Comparison of ENCODE assay signal across 16 cellular contexts in the genomic region with DNA sequence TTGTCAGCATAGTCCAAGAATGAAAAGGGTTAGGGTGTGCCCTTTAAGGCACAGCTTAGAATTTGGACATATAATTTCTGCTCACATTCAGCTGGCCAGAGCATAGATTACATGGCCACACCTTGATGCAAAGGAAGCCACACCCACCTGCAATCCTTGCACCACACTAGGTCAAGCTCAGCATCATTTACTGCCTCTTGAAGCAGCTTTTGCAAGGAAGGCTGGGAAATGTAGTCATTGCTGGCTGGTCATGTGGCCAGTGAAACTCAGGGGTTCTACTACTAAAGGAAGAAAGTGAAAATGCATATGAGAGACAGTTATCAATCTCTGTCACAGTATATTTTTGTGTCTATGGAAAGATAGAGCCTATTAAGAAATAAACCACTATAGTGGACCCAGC.
"Had no signal": no experiment of that assay in that cellular context is flagged by ENCODE, and none has a peak within 500 bp of the region (broad histone marks: within the 10 kb centered on the region; RNA-seq: fewer than 3 reads in every experiment).

No MANE protein-coding gene starts in this region.

- ATAC-seq: esophagus mucosa had no signal

- H3K9me3 Mint-ChIP-seq: activated naive CD4-positive, alpha-beta T cell treated with anti-CD3 and anti-CD28 coated beads for 36 hours; activated T-helper 2 cell treated with anti-CD3 and anti-CD28 coated beads, Interferon-gamma antibody, Interleukin-2, Interleukin-4, amounts not matched to agents 10 μg/mL and 5 μg/mL and 100 μg/mL, durations not matched to agents 14 hours and 24 hours and 36 hours had no signal

- H3K27ac Mint-ChIP-seq: activated naive CD4-positive, alpha-beta T cell treated with anti-CD3 and anti-CD28 coated beads for 36 hours; activated T-helper 2 cell treated with anti-CD3 and anti-CD28 coated beads, Interferon-gamma antibody, Interleukin-2, Interleukin-4, amounts not matched to agents 10 μg/mL and 5 μg/mL and 100 μg/mL, durations not matched to agents 14 hours and 24 hours and 36 hours; nephron progenitor cell had no signal

- H3K4me3 ChIP-seq: right atrium auricular region, skin epidermis, tibial artery, vagina had no signal

- H3K27ac ChIP-seq: right atrium auricular region, tibial artery, vagina, VCaP had no signal

- DNase-seq: activated CD4-positive, alpha-beta T cell treated with anti-CD3 and anti-CD28 coated beads, Interleukin-2, amount 50 U/mL, for 48 hours; activated naive CD4-positive, alpha-beta T cell treated with anti-CD3 and anti-CD28 coated beads for 36 hours; activated T-cell treated with anti-CD3 and anti-CD28 coated beads, Interleukin-2, amount 50 U/mL, for 1 hour; hypothalamus; kidney glomerular epithelial cell; nephron progenitor cell; occipital lobe; stimulated activated CD4-positive, alpha-beta T cell treated with anti-CD3 and anti-CD28 coated beads, Interleukin-4, amount 100 ng/mL, for 24 hours; stimulated activated naive CD4-positive, alpha-beta T cell; tibial artery had no signal

- H3K4me3 Mint-ChIP-seq: activated naive CD4-positive, alpha-beta T cell treated with anti-CD3 and anti-CD28 coated beads for 36 hours; nephron progenitor cell had no signal
